Comparison of ENCODE assay signal across 8 cellular contexts in the genomic region with DNA sequence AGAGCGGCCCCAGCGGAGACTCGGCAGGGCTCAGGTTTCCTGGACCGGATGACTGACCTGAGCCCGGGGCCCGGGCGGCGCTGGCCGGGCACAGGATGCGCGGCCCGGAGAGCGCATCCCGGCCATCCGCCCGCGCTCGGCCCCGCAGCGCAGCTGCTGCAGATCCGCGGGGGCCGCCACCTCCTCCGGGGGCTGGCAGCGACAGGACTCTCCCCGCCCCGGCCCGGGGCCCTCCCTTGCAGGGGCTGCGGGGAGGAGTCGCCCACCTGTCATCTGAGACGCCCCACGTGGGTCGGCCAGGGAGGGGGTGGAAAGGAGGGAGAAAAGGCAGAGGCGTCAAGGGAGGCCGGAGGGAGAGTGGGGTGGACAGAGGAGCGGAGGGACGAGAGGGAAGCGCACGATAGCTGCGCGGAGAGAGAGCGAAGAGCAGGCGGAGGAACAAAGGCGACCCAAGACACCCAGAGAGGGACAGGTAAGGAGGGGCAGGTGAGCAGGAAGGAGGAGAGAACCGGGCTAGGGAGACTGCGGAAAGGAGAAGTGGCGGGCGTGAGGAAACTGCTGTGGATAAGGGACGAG. TPM values are rescaled to one million over a fixed set of nuclear protein-coding genes. Genes with fewer than 3 reads are reported as not detected.
DNase-seq lines count a peak whose midpoint lies in the region; ATAC-seq and TF ChIP-seq lines count a peak whose summit lies in the region.

No MANE protein-coding gene starts in this region.

- no peaks in the 10 kb centered on the region for H3K36me3 ChIP-seq in kidney epithelial cell (ENCODE audit: control insufficient read depth, insufficient read depth, low read length)

- ATAC-seq in HG02759 (IDR thresholded peaks at IDR 0.05; ENCODE audit: unreplicated experiment), result peak; percentile 50

- no peak for TF ChIP-seq CTCF in kidney epithelial cell (IDR thresholded peaks at IDR 0.05; ENCODE audit: insufficient read depth, low read length, poor library complexity, severe bottlenecking)

- peak; percentile 77 for DNase-seq in SIG-M5 treated with dmso at 0.1 percent for 504 hours (lab: John Stamatoyannopoulos, UW; ENCODE audit: unreplicated experiment)
- DNase-seq in SIG-M5 (lab: John Stamatoyannopoulos, UW), result no peak
- peak; percentile 55 for DNase-seq in NCI-H1694 (lab: John Stamatoyannopoulos, UW)
- DNase-seq in UCSD-AML1 (lab: John Stamatoyannopoulos, UW; ENCODE audit: unreplicated experiment), result peak; percentile 73
- peak; percentile 92 for DNase-seq in cerebellar cortex (ENCODE audit: low spot score)
- DNase-seq in kidney epithelial cell (ENCODE audit: low read depth), result peak; percentile 19
- peak; percentile 22 to 32 for DNase-seq in stimulated activated CD4-positive, alpha-beta T cell treated with anti-CD3 and anti-CD28 coated beads, Interleukin-1b, Interleukin-23, amount 100 ng/mL, for 1 hour (ENCODE audit: low read depth in 2 of 2)

- H3K4me3 ChIP-seq in kidney epithelial cell (ENCODE audit: low read depth, low read length), result peak overlapping the region; percentile 96

- no peaks in the 10 kb centered on the region for H3K27me3 ChIP-seq in kidney epithelial cell (ENCODE audit: control insufficient read depth, insufficient read depth, low read length)

RNA-seq across cellular contexts. Expression of a gene that starts 0.5 kb away (rescaled TPM):
- 232 and 233 TPM in 2 replicates for total RNA-seq in kidney epithelial cell

RNA-seq across cellular contexts. Expression of a gene that starts 54.5 kb away (rescaled TPM):
- 49.9 and 90.6 TPM in 2 replicates for total RNA-seq in kidney epithelial cell
